In the genomic region with DNA sequence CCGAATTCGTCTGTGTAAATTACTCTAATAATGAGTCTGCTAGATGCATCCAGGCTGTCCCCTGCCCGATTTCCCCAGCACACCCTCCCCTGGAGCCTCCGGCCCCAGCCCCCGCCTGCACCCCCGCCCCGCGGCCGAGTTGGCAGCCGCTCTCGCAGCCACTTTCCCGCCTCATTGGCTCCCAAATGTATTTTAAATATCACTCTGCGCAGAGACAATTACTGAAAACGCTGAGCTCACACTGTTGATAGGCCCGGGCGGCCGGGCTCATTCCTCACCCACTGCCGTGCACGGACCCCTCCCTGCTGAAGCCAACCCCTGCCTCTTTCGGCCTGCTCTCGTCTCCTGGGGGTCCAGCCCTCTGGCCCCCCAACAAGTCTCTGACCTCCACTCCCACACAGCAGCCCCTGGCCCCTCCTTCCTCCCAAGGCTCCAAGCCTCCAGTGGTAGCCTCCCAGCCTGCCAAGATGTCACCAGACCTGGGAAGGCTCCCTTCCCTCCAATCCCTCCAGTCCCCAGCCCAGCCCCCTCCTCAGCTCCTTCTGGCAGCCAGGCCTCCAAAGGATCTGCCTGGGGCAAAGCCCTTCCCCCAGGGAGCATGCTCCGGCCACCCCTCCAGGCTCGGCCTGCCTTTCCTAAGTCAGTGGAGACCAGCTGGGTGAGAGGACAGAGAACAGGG, we compare ENCODE assay signal across 1 cellular context.
TF ChIP-seq lines count a peak whose summit lies in the region.

No MANE protein-coding gene starts in this region.

TF ChIP-seq in H1, 55 proteins besides CTCF, POLR2A, EP300 and RAD21:
- TF ChIP-seq, protein P1, sequence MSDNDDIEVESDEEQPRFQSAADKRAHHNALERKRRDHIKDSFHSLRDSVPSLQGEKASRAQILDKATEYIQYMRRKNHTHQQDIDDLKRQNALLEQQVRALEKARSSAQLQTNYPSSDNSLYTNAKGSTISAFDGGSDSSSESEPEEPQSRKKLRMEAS (IDR thresholded peaks at IDR 0.05): 0 out of 2 replicates have a peak, but pooled peaks have one; percentile 7
- no peak for TF ChIP-seq CHD2 (IDR thresholded peaks at IDR 0.05; ENCODE audit: low read length)
